ENCODE assay signal across 8 cellular contexts in the genomic region with DNA sequence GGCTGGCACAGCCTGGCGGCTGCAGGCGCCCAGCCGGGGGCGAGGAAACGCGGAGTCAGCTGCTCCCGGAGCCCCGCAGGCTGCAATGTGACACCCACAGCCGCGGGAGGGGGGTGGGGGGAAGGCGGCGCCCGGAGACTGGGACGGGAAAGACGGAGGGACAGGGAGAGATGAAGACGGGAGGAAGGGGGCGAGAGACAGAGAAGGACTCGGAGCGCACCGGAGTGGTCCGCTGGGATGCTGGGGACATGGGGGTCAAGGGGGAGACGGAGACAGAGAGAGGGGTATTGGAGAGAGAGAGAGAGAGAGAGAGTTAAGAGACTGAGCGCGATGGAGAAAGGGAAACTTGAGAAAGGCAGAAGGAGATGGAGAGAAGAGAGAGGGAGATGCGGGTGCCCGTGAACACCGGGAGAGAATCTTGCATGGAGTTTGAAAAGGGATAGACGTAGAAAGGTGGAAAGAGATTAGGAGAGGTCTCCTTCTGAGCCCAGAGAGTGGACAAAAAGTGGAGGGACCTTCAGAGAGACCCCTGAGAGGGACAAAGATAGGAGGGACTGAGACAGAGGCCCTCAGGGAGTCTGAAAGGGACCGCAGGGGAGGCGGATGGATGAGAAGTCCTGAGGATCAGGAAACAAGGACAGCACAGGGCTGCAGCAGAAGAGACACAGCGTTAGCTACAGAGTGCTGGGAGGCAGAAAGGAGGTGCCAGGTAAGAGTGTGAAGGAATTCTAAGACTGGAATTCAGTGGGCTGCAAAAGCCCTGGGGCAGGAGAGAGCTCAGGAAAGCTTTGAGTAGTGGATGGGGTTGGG. TPM values are rescaled to one million over a fixed set of nuclear protein-coding genes. Genes with fewer than 3 reads are reported as not detected.
DNase-seq lines count a peak whose midpoint lies in the region; ATAC-seq and TF ChIP-seq lines count a peak whose summit lies in the region.

No MANE protein-coding gene starts in this region.

- TF ChIP-seq POLR2A in esophagus squamous epithelium (IDR thresholded peaks at IDR 0.05): no peak

- no peak for TF ChIP-seq CTCF in esophagus squamous epithelium (IDR thresholded peaks at IDR 0.05)

- H3K27me3 ChIP-seq in SJSA1 (replicated peaks) (peaks cover 3% of the 10 kb centered on the region; the same call in 1 of the 2 replicates), esophagus squamous epithelium (peaks cover 0 to 43% (median 0%) of the 10 kb centered on the region in 4 donors)

- H3K4me1 ChIP-seq in SJSA1 (replicated peaks): peaks cover 16% of the 10 kb centered on the region
- peaks cover 6 to 29% (median 16%) of the 10 kb centered on the region in 3 donors for H3K4me1 ChIP-seq in esophagus squamous epithelium

- H3K9me3 ChIP-seq in SJSA1 (replicated peaks): no peaks in the 10 kb centered on the region
- no peaks in the 10 kb centered on the region for H3K9me3 ChIP-seq in esophagus squamous epithelium

- H3K27me3 Mint-ChIP-seq in natural killer cell treated with Interleukin-12 subunit alpha and Interleukin-12 subunit beta and Interleukin-15 and Interleukin-18, amount 100 ng/mL, for 72 hours: peaks cover 11 to 15% of the 10 kb centered on the region in 2 donors

- H3K27ac ChIP-seq in SJSA1 (no peak overlapping the region), esophagus squamous epithelium (peak overlapping the region in 3 of 4 donors; percentile 16 to 78 (median 76))

- H3K9me3 Mint-ChIP-seq in natural killer cell treated with Interleukin-12 subunit alpha and Interleukin-12 subunit beta and Interleukin-15 and Interleukin-18, amount 100 ng/mL, for 72 hours: no peaks in the 10 kb centered on the region

- intact Hi-C loops in esophagus squamous epithelium (cut with DNase I): no loop called here

- no peak overlapping the region for H3K27ac Mint-ChIP-seq in natural killer cell treated with Interleukin-12 subunit alpha and Interleukin-12 subunit beta and Interleukin-15 and Interleukin-18, amount 100 ng/mL, for 72 hours

- H3K36me3 ChIP-seq in SJSA1: peaks cover 13% of the 10 kb centered on the region
- H3K36me3 ChIP-seq in esophagus squamous epithelium: peaks cover 0 to 27% (median 0%) of the 10 kb centered on the region in 3 donors

- ATAC-seq in natural killer cell treated with Interleukin-12 subunit alpha and Interleukin-12 subunit beta and Interleukin-15 and Interleukin-18, amount 100 ng/mL, for 72 hours: no peak
- ATAC-seq in GM19467 (IDR thresholded peaks at IDR 0.05; ENCODE audit: unreplicated experiment) (no peak), GM18519 (IDR thresholded peaks at IDR 0.05; ENCODE audit: low FRiP score, unreplicated experiment) (no peak)
- ATAC-seq in activated CD4-positive, CD25-positive, alpha-beta regulatory T cell treated with anti-CD3 and anti-CD28 coated beads, Interleukin-2, amount 50 U/mL, for 24 hours: no peak

- H3K4me1 Mint-ChIP-seq in natural killer cell treated with Interleukin-12 subunit alpha and Interleukin-12 subunit beta and Interleukin-15 and Interleukin-18, amount 100 ng/mL, for 72 hours (ENCODE audit: low read depth in 2 of 2): peaks cover 6 to 10% of the 10 kb centered on the region in 2 donors

- H3K4me3 Mint-ChIP-seq in natural killer cell treated with Interleukin-12 subunit alpha and Interleukin-12 subunit beta and Interleukin-15 and Interleukin-18, amount 100 ng/mL, for 72 hours: peak overlapping the region; percentile 65

- peak; percentile 76 for DNase-seq in GM03348 (ENCODE audit: low spot score)
- no peak for DNase-seq in SJSA1 (ENCODE audit: low read depth in 1 of 2, low spot score in 2 of 2)
- no peak for DNase-seq in esophagus squamous epithelium (lab: John Stamatoyannopoulos, UW)
- no peak for DNase-seq in natural killer cell treated with Interleukin-12 subunit alpha and Interleukin-12 subunit beta and Interleukin-15 and Interleukin-18, amount 100 ng/mL, for 72 hours (ENCODE audit: low spot score)
- no peak for DNase-seq in RKO (ENCODE audit: low spot score)

- 3 to 12% methylated on average over 23 to 25 of the region's 31 CpGs for WGBS in esophagus squamous epithelium, 2 donors

- H3K36me3 Mint-ChIP-seq in natural killer cell treated with Interleukin-12 subunit alpha and Interleukin-12 subunit beta and Interleukin-15 and Interleukin-18, amount 100 ng/mL, for 72 hours: no peaks in the 10 kb centered on the region

- H3K4me3 ChIP-seq in SJSA1 (peak overlapping the region; percentile 45), esophagus squamous epithelium (peak overlapping the region; percentile 32 to 76 (median 52))

RNA-seq across cellular contexts. Expression of gene SCN1B, which starts 1.0 kb away (rescaled TPM):
- total RNA-seq in SJSA1 (2014; rRNA removed; shearing (Covaris generic)): 2.9 and 4.0 TPM in 2 replicates
- 1 to 10 TPM in 2 of 4 donors, under 1 TPM in 1, not detected in 1; 0.26 to 5.9 (median 1.2) TPM for total RNA-seq in esophagus squamous epithelium
- total RNA-seq in natural killer cell treated with Interleukin-12 subunit alpha and Interleukin-12 subunit beta and Interleukin-15 and Interleukin-18, amount 100 ng/mL, for 72 hours: under 1 TPM; 0.52 to 0.95 TPM

RNA-seq across cellular contexts. Expression of gene HPN, which starts 10.2 kb away (rescaled TPM):
- not detected in 2 replicates for total RNA-seq in SJSA1 (2014; rRNA removed; shearing (Covaris generic))
- total RNA-seq in esophagus squamous epithelium: under 1 TPM in 2 of 4 donors, not detected in 2; 0.19 to 0.47 TPM
- total RNA-seq in natural killer cell treated with Interleukin-12 subunit alpha and Interleukin-12 subunit beta and Interleukin-15 and Interleukin-18, amount 100 ng/mL, for 72 hours: under 1 TPM in 1 of 2 donors, not detected in 1; 0.31 TPM

RNA-seq across cellular contexts. Expression of gene GRAMD1A, which starts 31.2 kb away (rescaled TPM):
- total RNA-seq in SJSA1 (2014; rRNA removed; shearing (Covaris generic)): 14.0 and 21.6 TPM in 2 replicates
- 10 to 100 TPM in 2 of 4 donors, 1 to 10 TPM in 2; 4.6 to 23.3 (median 8.8) TPM for total RNA-seq in esophagus squamous epithelium
- 100 to 1,000 TPM in 1 of 2 donors, 10 to 100 TPM in 1; 57.8 to 106 TPM for total RNA-seq in natural killer cell treated with Interleukin-12 subunit alpha and Interleukin-12 subunit beta and Interleukin-15 and Interleukin-18, amount 100 ng/mL, for 72 hours
